ENCODE assay signal across 13 cellular contexts in the genomic region with DNA sequence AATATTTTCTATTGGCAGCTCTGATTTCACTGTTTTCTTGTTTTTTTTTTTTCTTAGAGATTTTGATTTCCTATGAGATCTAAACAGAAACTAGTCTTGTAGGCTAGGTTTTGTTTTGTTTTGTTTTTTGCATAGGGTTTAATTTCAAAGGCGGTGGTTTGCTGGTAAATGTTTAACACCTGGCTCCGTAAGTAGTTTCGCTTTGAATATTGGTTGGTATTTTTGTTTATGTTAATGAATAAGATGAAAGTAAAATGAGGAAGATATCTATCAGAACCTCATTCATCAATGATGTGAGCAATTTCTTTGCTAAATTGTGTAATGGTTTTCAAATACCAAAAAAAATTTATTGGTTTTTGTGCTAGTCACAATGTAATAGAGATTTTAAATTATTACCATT. TPM values are rescaled to one million over a fixed set of nuclear protein-coding genes. Genes with fewer than 3 reads are reported as not detected.
DNase-seq lines count a peak whose midpoint lies in the region; ATAC-seq and TF ChIP-seq lines count a peak whose summit lies in the region.
"Had no signal": no experiment of that assay in that cellular context is flagged by ENCODE, and none has a peak within 500 bp of the region (broad histone marks: within the 10 kb centered on the region; RNA-seq: fewer than 3 reads in every experiment).

No MANE protein-coding gene starts in this region.

- in situ Hi-C loops in GM13977 (cut with MboI; ENCODE audit: low pct_unique_long_range_greater_than_20kb, low sequenced_read_pairs, unreplicated experiment), result no loop called here

- WGBS in esophagus squamous epithelium, 2 donors, result 76 to 89% methylated on average over 3 of the region's 3 CpGs

- H3K27me3 ChIP-seq in ascending aorta (no peaks in the 10 kb centered on the region), esophagus squamous epithelium (no peaks in the 10 kb centered on the region)
- H3K27me3 ChIP-seq: body of pancreas had no signal

- no peak overlapping the region for H3K4me3 ChIP-seq in ascending aorta
- H3K4me3 ChIP-seq in esophagus squamous epithelium, result no peak overlapping the region
- H3K4me3 ChIP-seq: body of pancreas had no signal

- no peaks in the 10 kb centered on the region for H3K9me3 ChIP-seq in ascending aorta
- no peaks in the 10 kb centered on the region for H3K9me3 ChIP-seq in esophagus squamous epithelium
- H3K9me3 ChIP-seq: body of pancreas had no signal

- H3K27ac ChIP-seq in ascending aorta (no peak overlapping the region), esophagus squamous epithelium (no peak overlapping the region)
- H3K27ac ChIP-seq: body of pancreas, epithelial cell of prostate had no signal

- TF ChIP-seq POLR2A in esophagus squamous epithelium (IDR thresholded peaks at IDR 0.05), result no peak

- H3K36me3 ChIP-seq in ascending aorta, result no peaks in the 10 kb centered on the region
- H3K36me3 ChIP-seq in esophagus squamous epithelium, result no peaks in the 10 kb centered on the region

- DNase-seq in GM13977 (ENCODE audit: low spot score) (peak; percentile 30), NCI-H774 (lab: John Stamatoyannopoulos, UW) (no peak), ascending aorta (ENCODE audit: low spot score in 2 of 2) (no peak), NCI-H446 treated with DMSO at 0.1 percent for 48 hours (lab: John Stamatoyannopoulos, UW) (no peak), esophagus squamous epithelium (lab: John Stamatoyannopoulos, UW) (no peak)
- DNase-seq: body of pancreas; GF-D8; stimulated activated CD4-positive, alpha-beta T cell treated with anti-CD3 and anti-CD28 coated beads, Interleukin-1b, Interleukin-23, amount 100 ng/mL, for 48 hours had no signal

- no peak for TF ChIP-seq CTCF in GM13977 (IDR thresholded peaks at IDR 0.05; ENCODE audit: extremely low read depth, insufficient read depth, missing control alignments)
- no peak for TF ChIP-seq CTCF in ascending aorta (IDR thresholded peaks at IDR 0.05)
- TF ChIP-seq CTCF in esophagus squamous epithelium (IDR thresholded peaks at IDR 0.05), result no peak

- ATAC-seq in GM19467 (IDR thresholded peaks at IDR 0.05; ENCODE audit: unreplicated experiment) (peak; percentile 80), HG02938 (IDR thresholded peaks at IDR 0.05; ENCODE audit: unreplicated experiment) (peak; percentile 89), HG03575 (IDR thresholded peaks at IDR 0.05; ENCODE audit: extremely low read depth, insufficient number of reproducible peaks, low FRiP score, unreplicated experiment) (peak; percentile 85)
- ATAC-seq: body of pancreas had no signal

- H3K4me1 ChIP-seq in ascending aorta (peaks cover 0 to 13% of the 10 kb centered on the region in 2 donors), esophagus squamous epithelium (no peaks in the 10 kb centered on the region)

- intact Hi-C loops in ascending aorta (cut with DNase I), result no loop called here
- intact Hi-C loops in esophagus squamous epithelium (cut with DNase I), result no loop called here

RNA-seq across cellular contexts. Expression of a gene that starts 39.7 kb away (rescaled TPM):
- total RNA-seq in ascending aorta, result 487 TPM
- total RNA-seq in esophagus squamous epithelium, result 100 to 1,000 TPM; 153 to 290 (median 169) TPM
- total RNA-seq: B cell had no signal

RNA-seq across cellular contexts. Expression of a gene that starts 57.3 kb away (rescaled TPM):
- total RNA-seq in ascending aorta (not detected), esophagus squamous epithelium (not detected)
- total RNA-seq: B cell had no signal
